Comparison of ENCODE assay signal across 8 cellular contexts in the genomic region with DNA sequence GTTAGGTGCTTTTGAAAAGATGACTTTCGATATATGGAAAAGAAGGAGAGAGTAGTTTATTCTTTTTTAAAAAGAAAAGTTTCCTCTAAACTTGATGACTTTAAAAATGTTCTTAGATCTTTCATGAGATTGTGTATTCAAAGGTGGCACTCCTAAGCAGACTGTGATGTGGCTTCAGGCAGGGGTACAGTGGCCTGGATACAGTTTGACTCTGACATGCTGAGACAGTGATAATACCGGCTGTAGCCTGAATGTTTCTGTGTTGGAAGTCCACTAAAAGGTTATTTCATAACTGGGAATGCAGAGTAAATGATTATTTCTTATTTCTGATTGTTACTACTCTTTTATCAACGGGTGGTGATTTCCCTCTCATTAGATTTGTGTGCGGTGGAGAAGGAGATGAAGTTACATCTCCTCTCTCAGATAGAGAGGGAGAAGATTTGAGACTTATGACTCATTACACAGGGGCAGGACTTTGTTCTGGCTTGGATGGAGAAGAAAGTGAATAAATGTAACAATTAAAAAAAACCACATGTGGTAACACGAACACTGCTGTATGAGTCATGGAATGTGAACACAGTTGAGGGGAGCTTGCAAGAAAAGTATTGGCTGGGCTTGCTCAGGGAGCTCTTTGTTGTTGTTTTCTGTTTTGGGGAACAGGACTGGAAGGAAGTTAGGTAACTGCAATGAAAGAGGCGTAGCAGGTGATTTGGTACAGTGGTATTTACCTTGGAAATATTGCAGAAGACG. TPM values are rescaled to one million over a fixed set of nuclear protein-coding genes. Genes with fewer than 3 reads are reported as not detected.
DNase-seq lines count a peak whose midpoint lies in the region; ATAC-seq, FAIRE-seq and TF ChIP-seq lines count a peak whose summit lies in the region.

No MANE protein-coding gene starts in this region.

- intact Hi-C loops in Right ventricle myocardium inferior (cut with DNase I) = no loop called here
- intact Hi-C loops in cardiac septum (cut with DNase I) = no loop called here
- intact Hi-C loops in MCF 10A (cut with micrococcal nuclease) = loop anchor here (2.0 to 5.0 kb wide), 3 partner anchors 42 to 65 kb away; no protein-coding TSS in a partner anchor
- intact Hi-C loops in pancreas (cut with DNase I) = no loop called here

- no peaks in the 10 kb centered on the region for H3K9me3 ChIP-seq in pancreas

- no peaks in the 10 kb centered on the region for H3K9me3 Mint-ChIP-seq in MCF 10A (ENCODE audit: unreplicated experiment)

- H3K27me3 ChIP-seq in pancreas = no peaks in the 10 kb centered on the region

- TF ChIP-seq CTCF in MCF 10A (IDR thresholded peaks at IDR 0.05; ENCODE audit: unreplicated experiment) (no peak), pancreas (IDR thresholded peaks at IDR 0.05) (no peak)

- H3K27ac ChIP-seq in pancreas = no peak overlapping the region

- POLR2A ChIA-PET in MCF 10A (lab: Yijun Ruan, JAX) = interaction anchor here (0.6 to 2.3 kb wide), 14 partner anchors 9 to 805 kb away, joined by 3 to 11 read pairs (median 4); a partner anchor contains a TSS

- ATAC-seq in Right ventricle myocardium inferior (peak; percentile 34), pancreas (peak in 3 of 4 donors; percentile 53 to 88 (median 79)), HG02642 (IDR thresholded peaks at IDR 0.05; ENCODE audit: poor library complexity, unreplicated experiment) (no peak)

- TSS peak; percentile 69 for BruUV-seq in MCF 10A (replicated peaks; lab: Mats Ljungman, UMichigan)

- FAIRE-seq in pancreas (lab: Jason Lieb, UNC) = no peak

- no peaks in the 10 kb centered on the region for H3K27me3 Mint-ChIP-seq in MCF 10A (ENCODE audit: insufficient read depth, unreplicated experiment)

- H3K27ac Mint-ChIP-seq in MCF 10A (ENCODE audit: low read depth, unreplicated experiment) = peak overlapping the region; percentile 29

- H3K4me1 ChIP-seq in pancreas = no peaks in the 10 kb centered on the region

- WGBS in pancreas, 2 donors = 62 to 69% methylated on average over 7 of the region's 7 CpGs

- no peak overlapping the region for H3K4me3 ChIP-seq in pancreas

- no peaks in the 10 kb centered on the region for H3K36me3 Mint-ChIP-seq in MCF 10A (ENCODE audit: insufficient read depth, unreplicated experiment)

- H3K36me3 ChIP-seq in pancreas = no peaks in the 10 kb centered on the region

- peaks cover 33% of the 10 kb centered on the region for H3K4me1 Mint-ChIP-seq in MCF 10A (ENCODE audit: insufficient read depth, unreplicated experiment)

- DNase-seq in Right ventricle myocardium inferior (ENCODE audit: missing footprints) (no peak), cardiac septum (ENCODE audit: low spot score) (no peak), NCI-H2196 (lab: John Stamatoyannopoulos, UW; ENCODE audit: unreplicated experiment) (peak; percentile 42), MCF 10A (ENCODE audit: unreplicated experiment) (peak; percentile 97), pancreas (no peak), RPMI8226 (no peak), NCI-H1930 (lab: John Stamatoyannopoulos, UW) (no peak)

- CTCF ChIA-PET in MCF 10A (lab: Yijun Ruan, JAX) = interaction anchor here (0.5 to 1.5 kb wide), 9 partner anchors 20 to 712 kb away, joined by 3 to 8 read pairs (median 4); a partner anchor contains a TSS

- H3K4me3 Mint-ChIP-seq in MCF 10A (ENCODE audit: unreplicated experiment) = peak overlapping the region; percentile 2

RNA-seq across cellular contexts. Expression of a gene that starts 21.6 kb away (rescaled TPM):
- total RNA-seq in Right ventricle myocardium inferior (0.57 TPM), cardiac septum (0.51 TPM), MCF 10A (2022) (not detected in 2 replicates), pancreas (1 to 10 TPM in 3 of 6 donors, under 1 TPM in 3; 0.23 to 6.6 (median 1.2) TPM)
- polyA plus RNA-seq in pancreas = 1 to 10 TPM; 1.2 to 8.0 TPM

Comparison
In these comparisons a context has a peak if more than half of its experiments do, and no peak if none do; other contexts are left out.
1. DNase-seq: peak in NCI-H2196 (single experiment) and MCF 10A (single experiment); none in Right ventricle myocardium inferior (single experiment), cardiac septum (single experiment), pancreas (0 of 6), RPMI8226 (single experiment) and NCI-H1930 (0 of 2).